18 cellular contexts compared by ENCODE assay signal in the genomic region with DNA sequence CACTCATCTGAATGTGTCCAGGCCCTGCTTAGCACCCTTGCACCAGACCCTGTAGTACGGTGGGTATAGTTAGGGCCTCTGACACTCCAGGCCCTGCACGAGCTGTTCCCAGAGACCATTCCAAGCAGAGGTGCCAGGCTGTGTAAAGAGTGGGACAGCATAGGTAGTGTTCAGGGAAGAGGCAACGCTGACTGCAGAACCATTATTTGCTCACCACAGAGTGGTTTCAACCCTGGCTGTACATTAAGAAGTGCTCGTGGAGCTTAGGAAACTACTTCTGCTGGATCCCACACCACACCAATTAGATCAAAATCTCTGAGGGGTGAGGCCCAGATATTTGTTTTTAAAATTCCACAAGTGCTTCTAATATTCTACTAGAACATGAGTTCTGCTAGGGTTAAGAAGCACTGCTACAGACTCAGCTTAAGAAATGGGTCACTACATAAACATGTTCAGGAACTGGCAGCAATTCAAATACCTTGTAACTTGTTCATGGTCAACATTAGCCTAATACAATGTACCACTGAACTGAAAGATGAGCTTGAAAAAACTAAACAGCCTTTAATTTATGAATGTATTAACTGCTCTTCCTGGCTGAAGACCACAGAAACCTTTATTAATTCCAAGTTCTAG.
A peak's percentile ranks its signal among the peaks of the same experiment; 100 is the strongest.
DNase-seq lines count a peak whose midpoint lies in the region; TF ChIP-seq lines count a peak whose summit lies in the region.
"Had no signal": no experiment of that assay in that cellular context is flagged by ENCODE, and none has a peak within 500 bp of the region (broad histone marks: within the 10 kb centered on the region; RNA-seq: fewer than 3 reads in every experiment).

No MANE protein-coding gene starts in this region.

- H3K4me2 ChIP-seq in hepatocyte, result peak overlapping the region; percentile 29

- TF ChIP-seq CTCF in brain microvascular endothelial cell (IDR thresholded peaks at IDR 0.05; ENCODE audit: low read depth, low read length, missing control alignments) (no peak), hepatocyte (IDR thresholded peaks at IDR 0.05; ENCODE audit: poor library complexity) (no peak)

- intact Hi-C loops in activated CD4-positive, alpha-beta memory T cell treated with anti-CD3 and anti-CD28 coated beads for 36 hours (cut with micrococcal nuclease), result no loop called here

- H3K36me3 Mint-ChIP-seq in activated CD4-positive, alpha-beta memory T cell treated with anti-CD3 and anti-CD28 coated beads for 36 hours, result no peaks in the 10 kb centered on the region
- H3K36me3 Mint-ChIP-seq: CD8-positive, alpha-beta memory T cell; stimulated activated naive B cell treated with anti-CD40 and anti-IgM and Interleukin-4, amounts not matched to agents 10 μg/mL and 1 μg/mL and 100 μg/mL, for 72 hours had no signal

- H3K27ac ChIP-seq in brain microvascular endothelial cell, result no peak overlapping the region
- H3K27ac ChIP-seq in hepatocyte, result no peak overlapping the region
- H3K27ac ChIP-seq in SJCRH30, result no peak overlapping the region
- H3K27ac ChIP-seq: left ventricle myocardium inferior had no signal

- no peak overlapping the region for H3K4me3 Mint-ChIP-seq in activated CD4-positive, alpha-beta memory T cell treated with anti-CD3 and anti-CD28 coated beads for 36 hours
- H3K4me3 Mint-ChIP-seq: activated T-helper 1 cell treated with anti-CD3 and anti-CD28 coated beads, Interleukin-12 subunit alpha, Interleukin-12 subunit beta, Interleukin-2, Interleukin-4 antibody, amounts not matched to agents 30 ng/mL and 10 ng/mL and 1 ng/mL, durations not matched to agents 14 hours and 24 hours and 36 hours; CD8-positive, alpha-beta memory T cell; stimulated activated naive B cell treated with anti-CD40 and anti-IgM and Interleukin-4, amounts not matched to agents 10 μg/mL and 1 μg/mL and 100 μg/mL, for 72 hours had no signal

- CTCF ChIA-PET in activated CD4-positive, alpha-beta memory T cell treated with anti-CD3 and anti-CD28 coated beads for 36 hours (lab: Charles Lee), result interaction anchor here (0.6 to 1.4 kb wide), 3 partner anchors 191 to 345 kb away, joined by 3 to 8 read pairs (median 3); no protein-coding TSS in a partner anchor

- H3K79me2 ChIP-seq in hepatocyte, result no peaks in the 10 kb centered on the region

- no peaks in the 10 kb centered on the region for H3K27me3 Mint-ChIP-seq in activated CD4-positive, alpha-beta memory T cell treated with anti-CD3 and anti-CD28 coated beads for 36 hours

- H3K27ac Mint-ChIP-seq in activated CD4-positive, alpha-beta memory T cell treated with anti-CD3 and anti-CD28 coated beads for 36 hours, result no peak overlapping the region
- H3K27ac Mint-ChIP-seq: activated T-helper 1 cell treated with anti-CD3 and anti-CD28 coated beads, Interleukin-12 subunit alpha, Interleukin-12 subunit beta, Interleukin-2, Interleukin-4 antibody, amounts not matched to agents 30 ng/mL and 10 ng/mL and 1 ng/mL, durations not matched to agents 14 hours and 24 hours and 36 hours; CD8-positive, alpha-beta memory T cell; stimulated activated naive B cell treated with anti-CD40 and anti-IgM and Interleukin-4, amounts not matched to agents 10 μg/mL and 1 μg/mL and 100 μg/mL, for 72 hours had no signal

- H3K9me2 ChIP-seq in hepatocyte (replicated peaks; ENCODE audit: insufficient read depth), result no peaks in the 10 kb centered on the region

- no peaks in the 10 kb centered on the region for H4K20me1 ChIP-seq in hepatocyte (ENCODE audit: insufficient read depth, poor library complexity, severe bottlenecking)

- H3K4me1 Mint-ChIP-seq in activated CD4-positive, alpha-beta memory T cell treated with anti-CD3 and anti-CD28 coated beads for 36 hours (ENCODE audit: low read depth), result no peaks in the 10 kb centered on the region
- H3K4me1 Mint-ChIP-seq: CD8-positive, alpha-beta memory T cell had no signal

- H3K27me3 ChIP-seq in brain microvascular endothelial cell (replicated peaks), result no peaks in the 10 kb centered on the region
- no peaks in the 10 kb centered on the region for H3K27me3 ChIP-seq in hepatocyte
- H3K27me3 ChIP-seq in SJCRH30, result no peaks in the 10 kb centered on the region
- H3K27me3 ChIP-seq: gastrocnemius medialis had no signal

- no peak overlapping the region for H2AFZ ChIP-seq in hepatocyte

- POLR2A ChIA-PET in activated CD4-positive, alpha-beta memory T cell treated with anti-CD3 and anti-CD28 coated beads for 36 hours (lab: Charles Lee), result no interaction called here

- H3K9me3 Mint-ChIP-seq in activated CD4-positive, alpha-beta memory T cell treated with anti-CD3 and anti-CD28 coated beads for 36 hours, result no peaks in the 10 kb centered on the region
- H3K9me3 Mint-ChIP-seq: activated T-helper 1 cell treated with anti-CD3 and anti-CD28 coated beads, Interleukin-12 subunit alpha, Interleukin-12 subunit beta, Interleukin-2, Interleukin-4 antibody, amounts not matched to agents 30 ng/mL and 10 ng/mL and 1 ng/mL, durations not matched to agents 14 hours and 24 hours and 36 hours; CD8-positive, alpha-beta memory T cell; stimulated activated naive B cell treated with anti-CD40 and anti-IgM and Interleukin-4, amounts not matched to agents 10 μg/mL and 1 μg/mL and 100 μg/mL, for 72 hours had no signal

- H3K4me3 ChIP-seq in brain microvascular endothelial cell (ENCODE audit: low read depth, low read length) (no peak overlapping the region), hepatocyte (no peak overlapping the region), SJCRH30 (no peak overlapping the region)
- H3K4me3 ChIP-seq: gastrocnemius medialis, left ventricle myocardium inferior had no signal

- no peaks in the 10 kb centered on the region for H3K9me3 ChIP-seq in hepatocyte (ENCODE audit: low read depth)
- H3K9me3 ChIP-seq in SJCRH30 (replicated peaks), result no peaks in the 10 kb centered on the region
- H3K9me3 ChIP-seq: gastrocnemius medialis, left ventricle myocardium inferior had no signal

- peaks cover 9% of the 10 kb centered on the region for H3K4me1 ChIP-seq in hepatocyte (ENCODE audit: insufficient read depth)
- H3K4me1 ChIP-seq in SJCRH30, result no peaks in the 10 kb centered on the region
- H3K4me1 ChIP-seq: left ventricle myocardium inferior had no signal

- no peaks in the 10 kb centered on the region for H3K36me3 ChIP-seq in brain microvascular endothelial cell (replicated peaks)
- no peaks in the 10 kb centered on the region for H3K36me3 ChIP-seq in hepatocyte (replicated peaks; ENCODE audit: insufficient read depth, low read depth)
- H3K36me3 ChIP-seq in SJCRH30, result no peaks in the 10 kb centered on the region
- H3K36me3 ChIP-seq: gastrocnemius medialis, left ventricle myocardium inferior had no signal

- in situ Hi-C loops in brain microvascular endothelial cell (cut with HindIII; ENCODE audit: low pct_ligation_motif_present, low sequenced_read_pairs), result no loop called here

- 81% methylated on average over 4 of the region's 4 CpGs for WGBS in hepatocyte (ENCODE audit: low lambda C conversion rate, missing lambda C conversion rate)

- DNase-seq in GM04503 (ENCODE audit: low read depth) (peak; percentile 21), brain microvascular endothelial cell (peak; percentile 70), hepatocyte (ENCODE audit: low spot score) (no peak), smooth muscle cell of the brain vasculature (ENCODE audit: low read depth, low spot score) (peak; percentile 29), SJCRH30 (no peak), glomerular visceral epithelial cell (ENCODE audit: extremely low spot score) (no peak), OCI-M2 (lab: John Stamatoyannopoulos, UW; ENCODE audit: unreplicated experiment) (no peak)
- DNase-seq in activated CD4-positive, alpha-beta memory T cell treated with anti-CD3 and anti-CD28 coated beads for 36 hours, result no peak
- DNase-seq: activated CD4-positive, alpha-beta T cell treated with anti-CD3 and anti-CD28 coated beads for 1 hour; CD8-positive, alpha-beta memory T cell; cerebellar nuclear complex; gastrocnemius medialis; left ventricle myocardium inferior; NCI-H1092 treated with DMSO at 0.1 percent for 48 hours; nucleus accumbens; stimulated activated naive B cell treated with anti-CD40 and anti-IgM and Interleukin-4, amounts not matched to agents 10 μg/mL and 1 μg/mL and 100 μg/mL, for 72 hours; SW 1271 had no signal

Comparison
In these comparisons a context has a peak if more than half of its experiments do, and no peak if none do; other contexts are left out.
1. DNase-seq: peak in GM04503 (single experiment), brain microvascular endothelial cell (single experiment) and smooth muscle cell of the brain vasculature (single experiment); none in hepatocyte (single experiment), activated CD4-positive, alpha-beta memory T cell treated with anti-CD3 and anti-CD28 coated beads for 36 hours (single experiment), SJCRH30 (0 of 2), glomerular visceral epithelial cell (single experiment) and OCI-M2 (single experiment).